ENCODE assay signal across 9 cellular contexts in genomic region chr9:72579190-72579589, GRCh38. TPM values are rescaled to one million over a fixed set of nuclear protein-coding genes. Genes with fewer than 3 reads are reported as not detected.
A peak's percentile ranks its signal among the peaks of the same experiment; 100 is the strongest.
DNase-seq lines count a peak whose midpoint lies in the region; ATAC-seq, FAIRE-seq and TF ChIP-seq lines count a peak whose summit lies in the region.
"Had no signal": no experiment of that assay in that cellular context is flagged by ENCODE, and none has a peak within 500 bp of the region (broad histone marks: within the 10 kb centered on the region; RNA-seq: fewer than 3 reads in every experiment).

No MANE protein-coding gene starts in this region.

- peak; percentile 39 for DNase-seq in ELF-1 (ENCODE audit: low read depth, low spot score)
- DNase-seq in SK-N-MC (ENCODE audit: low read depth, low spot score), result no peak
- peak; percentile 81 for DNase-seq in fibroblast of mammary gland (ENCODE audit: low read depth)
- DNase-seq in pancreas, result peak in 3 of 6 donors; percentile 53 to 71 (median 60)
- no peak for DNase-seq in NCI-H146 (lab: John Stamatoyannopoulos, UW)
- DNase-seq in NCI-H82 (lab: John Stamatoyannopoulos, UW), result no peak
- DNase-seq: effector CD8-positive, alpha-beta T cell had no signal

- H3K36me3 ChIP-seq in SK-N-MC (ENCODE audit: insufficient read depth, low read length) (no peaks in the 10 kb centered on the region), pancreas (no peaks in the 10 kb centered on the region)

- H3K27ac ChIP-seq in SK-N-MC, result peak overlapping the region; percentile 89
- H3K27ac ChIP-seq in pancreas, result no peak overlapping the region

- H3K4me1 ChIP-seq in pancreas, result peaks cover 5 to 8% (median 6%) of the 10 kb centered on the region in 3 donors

- no peak for FAIRE-seq in pancreas (lab: Jason Lieb, UNC)

- no peaks in the 10 kb centered on the region for H3K9me3 ChIP-seq in SK-N-MC (ENCODE audit: low read depth, low read length)
- no peaks in the 10 kb centered on the region for H3K9me3 ChIP-seq in pancreas

- H3K4me3 ChIP-seq in SK-N-MC (peak overlapping the region; percentile 71), fibroblast of mammary gland (ENCODE audit: control insufficient read depth, low read depth, low read length) (no peak overlapping the region), pancreas (no peak overlapping the region)

- no peak for TF ChIP-seq CTCF in fibroblast of mammary gland (conservative IDR thresholded peaks at IDR 0.05; ENCODE audit: control insufficient read depth, insufficient read depth, low read depth, low read length)
- TF ChIP-seq CTCF in pancreas (IDR thresholded peaks at IDR 0.05), result no peak

- intact Hi-C loops in pancreas (cut with DNase I), result no loop called here

- H3K9ac ChIP-seq in SK-N-MC (ENCODE audit: insufficient read length), result peak overlapping the region; percentile 27

- 74 to 84% methylated on average over 4 of the region's 4 CpGs for WGBS in pancreas, 2 donors

- H3K27me3 ChIP-seq in pancreas, result no peaks in the 10 kb centered on the region

- ATAC-seq in pancreas (peak in 3 of 4 donors; percentile 44 to 66 (median 55)), HG02610 (IDR thresholded peaks at IDR 0.05; ENCODE audit: unreplicated experiment) (no peak), GM19467 (IDR thresholded peaks at IDR 0.05; ENCODE audit: unreplicated experiment) (no peak)

RNA-seq across cellular contexts. Expression of gene TMC1, which starts 57.8 kb away (rescaled TPM):
- not detected for total RNA-seq in pancreas
- polyA plus RNA-seq in pancreas, result not detected

Comparison
In these comparisons a context has a peak if more than half of its experiments do, and no peak if none do; other contexts are left out.
1. DNase-seq: peak in ELF-1 (single experiment) and fibroblast of mammary gland (single experiment); none in SK-N-MC (single experiment), NCI-H146 (single experiment) and NCI-H82 (single experiment).
2. ATAC-seq: peak in pancreas (3 of 4); none in HG02610 (single experiment) and GM19467 (single experiment).